Comparison of ENCODE assay signal across 8 cellular contexts in the genomic region with DNA sequence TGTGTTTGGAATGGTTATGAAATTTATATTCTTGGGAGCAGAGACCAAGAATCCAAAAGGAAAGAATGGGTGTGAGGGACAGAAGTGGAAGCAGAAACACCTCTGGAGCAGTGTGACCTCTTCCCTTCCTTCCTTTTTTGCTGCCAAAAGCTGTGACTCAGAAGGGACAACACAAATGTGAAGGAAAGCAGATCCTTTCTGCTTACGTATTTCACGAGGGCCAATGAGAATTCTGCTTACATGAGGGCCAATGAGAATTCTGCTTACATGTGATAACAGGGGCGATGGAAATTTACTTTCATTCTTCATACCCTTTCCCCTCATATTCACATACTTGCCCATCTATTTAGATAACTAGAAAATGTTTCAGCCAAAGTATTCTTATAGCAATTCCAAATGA.
A peak's percentile ranks its signal among the peaks of the same experiment; 100 is the strongest.
DNase-seq lines count a peak whose midpoint lies in the region; ATAC-seq, FAIRE-seq and TF ChIP-seq lines count a peak whose summit lies in the region.

No MANE protein-coding gene starts in this region.

- no peak for FAIRE-seq in GM12892 (lab: Jason Lieb, UNC)

- no peak for ATAC-seq in GM21390 (IDR thresholded peaks at IDR 0.05; ENCODE audit: unreplicated experiment)
- ATAC-seq in HG03025 (IDR thresholded peaks at IDR 0.05; ENCODE audit: low FRiP score, unreplicated experiment): no peak

- TF ChIP-seq POLR2A in GM12892 (IDR thresholded peaks at IDR 0.05; ENCODE audit: low read depth, low read length): no peak

- peak overlapping the region; percentile 98 for H2AFZ ChIP-seq in ACC112 (ENCODE audit: low read length, unreplicated experiment)

- H3K4me1 Mint-ChIP-seq in HFFc6 (ENCODE audit: low read depth): no peaks in the 10 kb centered on the region; the same call in 1 of the 2 replicates

- peak overlapping the region; percentile 82 for H3K4me3 Mint-ChIP-seq in HFFc6

- H3K36me3 Mint-ChIP-seq in HFFc6 (ENCODE audit: low read depth): no peaks in the 10 kb centered on the region

- H3K27me3 Mint-ChIP-seq in HFFc6 (ENCODE audit: insufficient read depth): no peaks in the 10 kb centered on the region

- H3K36me3 ChIP-seq in ACC112 (ENCODE audit: insufficient read depth, low read length): no peaks in the 10 kb centered on the region

- no peaks in the 10 kb centered on the region; the same call in 1 of the 2 replicates for H3K9me3 Mint-ChIP-seq in HFFc6

- H3K27ac Mint-ChIP-seq in HFFc6: peak overlapping the region; percentile 47

- no peaks in the 10 kb centered on the region for H3K79me2 ChIP-seq in ACC112 (ENCODE audit: control insufficient read depth, insufficient read depth, low read length, unreplicated experiment)

- peak overlapping the region; percentile 51 for H3K27ac ChIP-seq in ACC112 (ENCODE audit: low read depth, low read length)
- no peak overlapping the region for H3K27ac ChIP-seq in substantia nigra (ENCODE audit: low read depth, low read length, poor library complexity, severe bottlenecking)

- DNase-seq in HFFc6: peak; percentile 77
- peak; percentile 16 for DNase-seq in amniotic stem cell (lab: John Stamatoyannopoulos, UW)
- peak; percentile 63 for DNase-seq in left kidney (ENCODE audit: low read depth, low spot score)
- no peak for DNase-seq in substantia nigra (lab: John Stamatoyannopoulos, UW)
- no peak for DNase-seq in GM12892 (ENCODE audit: insufficient read length)

- no peaks in the 10 kb centered on the region for H3K27me3 ChIP-seq in ACC112 (ENCODE audit: insufficient read depth, low read length)

- H3K4me1 ChIP-seq in ACC112 (ENCODE audit: control insufficient read depth, insufficient read depth, low read length, unreplicated experiment): no peaks in the 10 kb centered on the region

- peak overlapping the region; percentile 68 for H3K4me3 ChIP-seq in ACC112 (ENCODE audit: low read depth, low read length)

- no peak for TF ChIP-seq CTCF in HFFc6 (IDR thresholded peaks at IDR 0.05)

Comparison
In these comparisons a context has a peak if more than half of its experiments do, and no peak if none do; other contexts are left out.
1. DNase-seq: peak in HFFc6 (single experiment), amniotic stem cell (single experiment) and left kidney (single experiment); none in substantia nigra (0 of 49) and GM12892 (single experiment).